1 cellular context compared by ENCODE assay signal in genomic region chr12:9405861-9406563, GRCh38.
TF ChIP-seq lines count a peak whose summit lies in the region.

No MANE protein-coding gene starts in this region.

TF ChIP-seq in H1, 55 proteins besides CTCF, POLR2A, EP300 and RAD21:
- TF ChIP-seq CHD7 (IDR thresholded peaks at IDR 0.05; ENCODE audit: insufficient replicate concordance, low read length), result no peak
